In genomic region chr7:101993311-101993710, GRCh38 we compare ENCODE assay signal across 27 cellular contexts.
"Had no signal": no experiment of that assay in that cellular context is flagged by ENCODE, and none has a peak within 500 bp of the region (broad histone marks: within the 10 kb centered on the region; RNA-seq: fewer than 3 reads in every experiment).

No MANE protein-coding gene starts in this region.

- H3K4me3 Mint-ChIP-seq: activated CD8-positive, alpha-beta T cell treated with anti-CD3 and anti-CD28 coated beads for 36 hours; activated naive CD4-positive, alpha-beta T cell treated with anti-CD3 and anti-CD28 coated beads, Interleukin-2, amount 50 U/mL, for 24 hours; activated T-cell treated with anti-CD3 and anti-CD28 coated beads, Interleukin-2, amount 50 U/mL, for 4 hours; activated T-helper 17 cell treated with anti-CD3 and anti-CD28 coated beads, Interleukin-2, amount 50 U/mL, for 72 hours; immature natural killer cell; nephron; stimulated activated memory B cell treated with anti-CD40 and anti-IgM and Interleukin-4, amounts not matched to agents 10 μg/mL and 1 μg/mL and 100 μg/mL, for 72 hours had no signal

- H3K36me3 ChIP-seq: esophagus muscularis mucosa, heart left ventricle, ovary, suprapubic skin, tibial nerve had no signal

- H3K27me3 ChIP-seq: esophagus muscularis mucosa, foreskin keratinocyte, heart left ventricle, neutrophil, ovary, stomach, suprapubic skin, tibial nerve had no signal

- H3K36me3 Mint-ChIP-seq: immature natural killer cell had no signal

- H3K27ac Mint-ChIP-seq: activated CD8-positive, alpha-beta T cell treated with anti-CD3 and anti-CD28 coated beads for 36 hours; activated naive CD4-positive, alpha-beta T cell treated with anti-CD3 and anti-CD28 coated beads, Interleukin-2, amount 50 U/mL, for 24 hours; activated T-helper 17 cell treated with anti-CD3 and anti-CD28 coated beads, Interleukin-2, amount 50 U/mL, for 72 hours; immature natural killer cell; nephron; progenitor cell of endocrine pancreas; stimulated activated memory B cell treated with anti-CD40 and anti-IgM and Interleukin-4, amounts not matched to agents 10 μg/mL and 1 μg/mL and 100 μg/mL, for 72 hours had no signal

- DNase-seq: activated CD4-positive, alpha-beta T cell treated with anti-CD3 and anti-CD28 coated beads, Interleukin-2, amount 50 U/mL, for 1 hour; activated CD8-positive, alpha-beta T cell treated with anti-CD3 and anti-CD28 coated beads for 36 hours; activated T-cell treated with anti-CD3 and anti-CD28 coated beads, Interleukin-2, amount 50 U/mL, for 4 hours; anterior cingulate cortex; dermis blood vessel endothelial cell; effector CD4-positive, alpha-beta T cell; foreskin keratinocyte; heart left ventricle; hypothalamus; immature natural killer cell; left colon; mammary epithelial cell; ovary; retina; stimulated activated CD4-positive, alpha-beta T cell treated with anti-CD3 and anti-CD28 coated beads, Interleukin-4, amount 100 ng/mL, for 24 hours; stomach had no signal

- H3K27ac ChIP-seq: esophagus muscularis mucosa, foreskin keratinocyte, heart left ventricle, neutrophil, ovary, skin epidermis, stomach, suprapubic skin, tibial nerve had no signal

- H3K4me1 Mint-ChIP-seq: activated T-helper 17 cell treated with anti-CD3 and anti-CD28 coated beads, Interleukin-2, amount 50 U/mL, for 72 hours had no signal

- H3K9me3 ChIP-seq: esophagus muscularis mucosa, heart left ventricle, neutrophil, ovary, stomach, suprapubic skin, tibial nerve had no signal

- ATAC-seq: activated CD8-positive, alpha-beta T cell treated with anti-CD3 and anti-CD28 coated beads for 36 hours; activated T-cell treated with anti-CD3 and anti-CD28 coated beads, Interleukin-2, amount 50 U/mL, for 4 hours; activated T-helper 17 cell treated with anti-CD3 and anti-CD28 coated beads, Interleukin-2, amount 50 U/mL, for 72 hours; foreskin keratinocyte; heart left ventricle; left colon; sciatic nerve; stimulated activated memory B cell treated with anti-CD40 and anti-IgM and Interleukin-4, amounts not matched to agents 10 μg/mL and 1 μg/mL and 100 μg/mL, for 72 hours had no signal

- H3K4me3 ChIP-seq: esophagus muscularis mucosa, heart left ventricle, ovary, skin epidermis, stomach, suprapubic skin, tibial nerve had no signal

- H3K9me3 Mint-ChIP-seq: activated CD8-positive, alpha-beta T cell treated with anti-CD3 and anti-CD28 coated beads for 36 hours; activated naive CD4-positive, alpha-beta T cell treated with anti-CD3 and anti-CD28 coated beads, Interleukin-2, amount 50 U/mL, for 24 hours; activated T-cell treated with anti-CD3 and anti-CD28 coated beads, Interleukin-2, amount 50 U/mL, for 4 hours; activated T-helper 17 cell treated with anti-CD3 and anti-CD28 coated beads, Interleukin-2, amount 50 U/mL, for 72 hours; nephron; stimulated activated memory B cell treated with anti-CD40 and anti-IgM and Interleukin-4, amounts not matched to agents 10 μg/mL and 1 μg/mL and 100 μg/mL, for 72 hours had no signal

- H3K27me3 Mint-ChIP-seq: activated CD8-positive, alpha-beta T cell treated with anti-CD3 and anti-CD28 coated beads for 36 hours; activated naive CD4-positive, alpha-beta T cell treated with anti-CD3 and anti-CD28 coated beads, Interleukin-2, amount 50 U/mL, for 24 hours; activated T-helper 17 cell treated with anti-CD3 and anti-CD28 coated beads, Interleukin-2, amount 50 U/mL, for 72 hours; progenitor cell of endocrine pancreas; stimulated activated memory B cell treated with anti-CD40 and anti-IgM and Interleukin-4, amounts not matched to agents 10 μg/mL and 1 μg/mL and 100 μg/mL, for 72 hours had no signal

- H3K4me1 ChIP-seq: foreskin keratinocyte, suprapubic skin, tibial nerve had no signal
